ENCODE assay signal across 29 cellular contexts in genomic region chr11:123231777-123232176, GRCh38. TPM values are rescaled to one million over a fixed set of nuclear protein-coding genes. Genes with fewer than 3 reads are reported as not detected.
DNase-seq lines count a peak whose midpoint lies in the region; ATAC-seq and TF ChIP-seq lines count a peak whose summit lies in the region.
"Had no signal": no experiment of that assay in that cellular context is flagged by ENCODE, and none has a peak within 500 bp of the region (broad histone marks: within the 10 kb centered on the region; RNA-seq: fewer than 3 reads in every experiment).

No MANE protein-coding gene starts in this region.

- H3K9me3 ChIP-seq in gastroesophageal sphincter (no peaks in the 10 kb centered on the region), smooth muscle cell (replicated peaks; ENCODE audit: low read depth) (no peaks in the 10 kb centered on the region)
- H3K9me3 ChIP-seq: right atrium auricular region had no signal

- no peaks in the 10 kb centered on the region for H4K20me1 ChIP-seq in smooth muscle cell (ENCODE audit: low read depth)

- ATAC-seq in gastroesophageal sphincter (peak; percentile 46), HG03442 (IDR thresholded peaks at IDR 0.05; ENCODE audit: unreplicated experiment) (no peak), GM21737 (IDR thresholded peaks at IDR 0.05; ENCODE audit: unreplicated experiment) (no peak)
- ATAC-seq: activated CD8-positive, alpha-beta memory T cell treated with anti-CD3 and anti-CD28 coated beads, Interleukin-2, amount 10 ng/mL, durations not matched to agents 7 days and 5 days; activated naive CD4-positive, alpha-beta T cell treated with anti-CD3 and anti-CD28 coated beads, Interleukin-2, amount 50 U/mL, for 72 hours; CD8-positive, alpha-beta T cell; T-helper 17 cell had no signal

- H3K4me1 ChIP-seq in gastroesophageal sphincter (peaks cover 0 to 48% (median 0%) of the 10 kb centered on the region in 3 donors), smooth muscle cell (ENCODE audit: low read depth) (peaks cover 10% of the 10 kb centered on the region)

- no peak overlapping the region for H2AFZ ChIP-seq in smooth muscle cell (ENCODE audit: low read depth)

- DNase-seq in EH (ENCODE audit: low read depth) (peak; percentile 65), NCI-H446 treated with DMSO at 0.1 percent for 48 hours (lab: John Stamatoyannopoulos, UW) (peak; percentile 84), smooth muscle cell (lab: John Stamatoyannopoulos, UW; ENCODE audit: unreplicated experiment) (no peak), HPDE6-E6E7 (ENCODE audit: extremely low spot score) (no peak)
- DNase-seq: activated CD4-positive, alpha-beta T cell treated with anti-CD3 and anti-CD28 coated beads, Interleukin-2, amount 10 ng/mL, durations not matched to agents 24 days and 14 days; activated CD8-positive, alpha-beta memory T cell treated with anti-CD3 and anti-CD28 coated beads, Interleukin-2, amount 10 ng/mL, durations not matched to agents 7 days and 5 days; AML-193; CD8-positive, alpha-beta T cell; DMS153; foreskin melanocyte; immature natural killer cell; naive B cell; NCI-H1048; NCI-H1930; NCI-H2227 treated with DMSO at 0.1 percent for 48 hours; NCI-H748 treated with DMSO at 0.1 percent for 48 hours; stimulated activated CD4-positive, alpha-beta T cell treated with anti-CD3 and anti-CD28 coated beads, Interleukin-4, amount 100 ng/mL, for 4 hours; stimulated activated naive CD4-positive, alpha-beta T cell treated with Interleukin-2 at 50 U/mL for 16 hours; T-helper 17 cell had no signal

- TF ChIP-seq POLR2A in gastroesophageal sphincter (IDR thresholded peaks at IDR 0.05) = no peak

- TF ChIP-seq CTCF in gastroesophageal sphincter (IDR thresholded peaks at IDR 0.05) = no peak
- TF ChIP-seq CTCF in smooth muscle cell (IDR thresholded peaks at IDR 0.05; ENCODE audit: borderline replicate concordance, insufficient read depth, poor library complexity, severe bottlenecking) = no peak

- no peaks in the 10 kb centered on the region for H3K79me2 ChIP-seq in smooth muscle cell (ENCODE audit: low read depth)

- H3K27me3 ChIP-seq in gastroesophageal sphincter (no peaks in the 10 kb centered on the region), smooth muscle cell (ENCODE audit: low read depth) (no peaks in the 10 kb centered on the region)
- H3K27me3 ChIP-seq: right atrium auricular region had no signal

- H3K9ac ChIP-seq in smooth muscle cell (ENCODE audit: low read depth) = no peak overlapping the region

- no peak for TF ChIP-seq EP300 in gastroesophageal sphincter (IDR thresholded peaks at IDR 0.05)

- 42% methylated on average over 3 of the region's 3 CpGs; no CpG with 5 or more reads in 1 of the 2 donors for WGBS in gastroesophageal sphincter (ENCODE audit: low coverage in 1 of 2), 2 donors
- 76% methylated on average over 3 of the region's 3 CpGs for WGBS in smooth muscle cell (ENCODE audit: low lambda C conversion rate)

- H3K4me3 ChIP-seq in gastroesophageal sphincter = no peak overlapping the region
- H3K4me3 ChIP-seq in smooth muscle cell = no peak overlapping the region
- H3K4me3 ChIP-seq: right atrium auricular region had no signal

- H3K36me3 ChIP-seq in gastroesophageal sphincter (no peaks in the 10 kb centered on the region), smooth muscle cell (ENCODE audit: low read depth) (no peaks in the 10 kb centered on the region)
- H3K36me3 ChIP-seq: right atrium auricular region had no signal

- H3K27ac ChIP-seq in gastroesophageal sphincter (peak overlapping the region; percentile 60 to 74 (median 70)), smooth muscle cell (ENCODE audit: low read depth) (peak overlapping the region; percentile 27)
- H3K27ac ChIP-seq: epithelial cell of prostate, HL-60, right atrium auricular region, RWPE1, VCaP had no signal

- H3K4me2 ChIP-seq in smooth muscle cell = peak overlapping the region; percentile 62

- H3F3A ChIP-seq in smooth muscle cell (ENCODE audit: low read depth) = peaks cover 6% of the 10 kb centered on the region

RNA-seq across cellular contexts. Expression of gene CLMP, which starts 36.7 kb away (rescaled TPM):
- total RNA-seq in gastroesophageal sphincter (100 to 1,000 TPM in 3 of 4 donors, 10 to 100 TPM in 1; 89.1 to 274 (median 151) TPM), smooth muscle cell (163 and 176 TPM in 2 replicates)
- 62.0 and 74.0 TPM in 2 replicates for polyA plus RNA-seq in smooth muscle cell
- total RNA-seq: activated T-helper 1 cell treated with anti-CD3 and anti-CD28 coated beads, Interleukin-12 subunit alpha, Interleukin-12 subunit beta, Interleukin-2, Interleukin-4 antibody, amounts not matched to agents 30 ng/mL and 10 ng/mL and 1 ng/mL, durations not matched to agents 14 hours and 24 hours and 36 hours had no signal

Comparison
In these comparisons a context has a peak if more than half of its experiments do, and no peak if none do; other contexts are left out.
1. DNase-seq: peak in EH (single experiment) and NCI-H446 treated with DMSO at 0.1 percent for 48 hours (single experiment); none in smooth muscle cell (single experiment) and HPDE6-E6E7 (single experiment).